In genomic region chr5:160458971-160459800, GRCh38 we compare ENCODE assay signal across 1 cellular context.
TF ChIP-seq lines count a peak whose summit lies in the region.

No MANE protein-coding gene starts in this region.

TF ChIP-seq in GM12878, 131 proteins besides CTCF, POLR2A, EP300 and RAD21 (continued from another document):
- no peak; the same call in 1 of the 2 replicates for TF ChIP-seq ZBTB33 (IDR thresholded peaks at IDR 0.05)
- no peak for TF ChIP-seq IRF5 (IDR thresholded peaks at IDR 0.05; ENCODE audit: borderline replicate concordance)
- peak; percentile 88 for TF ChIP-seq ZNF217 (IDR thresholded peaks at IDR 0.05)
- no peak; the same call in 1 of the 2 replicates for TF ChIP-seq HDGF (IDR thresholded peaks at IDR 0.05)
- TF ChIP-seq BCLAF1 (IDR thresholded peaks at IDR 0.05) = no peak
- TF ChIP-seq MEF2A (IDR thresholded peaks at IDR 0.05; ENCODE audit: insufficient read depth, low read depth, low read length) = 0 out of 2 replicates have a peak, but pooled peaks have one; percentile 6
- no peak for TF ChIP-seq WRNIP1 (IDR thresholded peaks at IDR 0.05; ENCODE audit: borderline replicate concordance, low read depth, low read length)
- TF ChIP-seq STAT3 (IDR thresholded peaks at IDR 0.05; ENCODE audit: low read depth, low read length) = peak; percentile 90; the same call in 1 of the 2 replicates
- peak; percentile 90 for TF ChIP-seq RAD51 (IDR thresholded peaks at IDR 0.05)
- TF ChIP-seq E2F8 (IDR thresholded peaks at IDR 0.05; ENCODE audit: low read depth, partially characterized antibody) = peak; percentile 46
- no peak for TF ChIP-seq ZSCAN29 (IDR thresholded peaks at IDR 0.05)
- peak; percentile 54; the same call in 1 of the 2 replicates for TF ChIP-seq PAX5 (IDR thresholded peaks at IDR 0.05; ENCODE audit: borderline replicate concordance, low read depth, low read length)
- no peak for TF ChIP-seq SUPT20H (IDR thresholded peaks at IDR 0.05; ENCODE audit: borderline replicate concordance, control insufficient read depth, low read depth, low read length)
- TF ChIP-seq IRF4 (IDR thresholded peaks at IDR 0.05; ENCODE audit: low read depth, low read length) = 0 out of 2 replicates have a peak, but pooled peaks have one; percentile 47
- TF ChIP-seq RELA (IDR thresholded peaks at IDR 0.05; ENCODE audit: borderline replicate concordance, partially characterized antibody) = peak; percentile 67
